ENCODE assay signal across 32 cellular contexts in genomic region chr11:56887940-56888339, GRCh38.
"Had no signal": no experiment of that assay in that cellular context is flagged by ENCODE, and none has a peak within 500 bp of the region (broad histone marks: within the 10 kb centered on the region; RNA-seq: fewer than 3 reads in every experiment).

No MANE protein-coding gene starts in this region.

- H3K4me1 ChIP-seq: adrenal gland, ascending aorta, breast epithelium had no signal

- H3K27ac ChIP-seq: adrenal gland, ascending aorta, body of pancreas, brain microvascular endothelial cell, breast epithelium, cardiac muscle cell had no signal

- DNase-seq: activated effector memory CD4-positive, alpha-beta T cell treated with anti-CD3 and anti-CD28 coated beads, Interleukin-2, amount 50 U/mL, for 16 hours; activated effector memory CD4-positive, alpha-beta T cell treated with Interleukin-2 at 50 U/mL for 16 hours; activated gamma-delta T cell; activated gamma-delta T cell treated with Interleukin-2 at 50 U/mL for 16 hours; activated naive CD4-positive, alpha-beta T cell; activated naive CD4-positive, alpha-beta T cell treated with anti-CD3 and anti-CD28 coated beads for 36 hours; activated naive CD4-positive, alpha-beta T cell treated with anti-CD3 and anti-CD28 coated beads, Interleukin-2, amount 10 ng/mL, durations not matched to agents 7 days and 5 days; activated naive CD4-positive, alpha-beta T cell treated with anti-CD3 and anti-CD28 coated beads, Interleukin-2, amount 50 U/mL, for 16 hours; activated naive CD4-positive, alpha-beta T cell treated with Interleukin-2 at 50 U/mL for 16 hours; activated naive CD8-positive, alpha-beta T cell treated with anti-CD3 and anti-CD28 coated beads for 36 hours; activated naive CD8-positive, alpha-beta T cell treated with anti-CD3 and anti-CD28 coated beads, Interleukin-2, amount 10 ng/mL, durations not matched to agents 7 days and 5 days; activated naive CD8-positive, alpha-beta T cell treated with anti-CD3 and anti-CD28 coated beads, Interleukin-2, amount 50 U/mL, for 24 hours; activated T-cell treated with anti-CD3 and anti-CD28 coated beads, Interleukin-2, amount 50 U/mL, for 4 hours; activated T-cell treated with anti-CD3 and anti-CD28 coated beads, Interleukin-2, amount 50 U/mL, for 48 hours; activated T-cell treated with anti-CD3 and anti-CD28 coated beads, Interleukin-2, amount 50 U/mL, for 72 hours; adrenal gland; amniotic stem cell; amygdala; anterior cingulate cortex; aorta; body of pancreas; brain microvascular endothelial cell; caudate nucleus; central memory CD4-positive, alpha-beta T cell; cerebellar nuclear complex had no signal

- H3K9me3 ChIP-seq: adrenal gland, ascending aorta, body of pancreas, breast epithelium had no signal

- ATAC-seq: activated naive CD4-positive, alpha-beta T cell treated with anti-CD3 and anti-CD28 coated beads, Interleukin-2, amount 50 U/mL, for 72 hours; activated naive CD8-positive, alpha-beta T cell treated with anti-CD3 and anti-CD28 coated beads, Interleukin-2, amount 50 U/mL, for 24 hours; activated T-cell treated with anti-CD3 and anti-CD28 coated beads, Interleukin-2, amount 50 U/mL, for 4 hours; activated T-cell treated with anti-CD3 and anti-CD28 coated beads, Interleukin-2, amount 50 U/mL, for 72 hours; activated T-helper 17 cell treated with anti-CD3 and anti-CD28 coated beads, Interleukin-2, amount 50 U/mL, for 72 hours; body of pancreas had no signal

- H3K4me3 ChIP-seq: adrenal gland, ascending aorta, body of pancreas, breast epithelium, cardiac muscle cell had no signal

- H3K36me3 ChIP-seq: adrenal gland, ascending aorta, brain microvascular endothelial cell, breast epithelium, cardiac muscle cell had no signal

- H3K27me3 ChIP-seq: adrenal gland, ascending aorta, body of pancreas, brain microvascular endothelial cell, breast epithelium, cardiac muscle cell had no signal

- FAIRE-seq: astrocyte, bronchial epithelial cell had no signal
